ENCODE assay signal across 15 cellular contexts in the genomic region with DNA sequence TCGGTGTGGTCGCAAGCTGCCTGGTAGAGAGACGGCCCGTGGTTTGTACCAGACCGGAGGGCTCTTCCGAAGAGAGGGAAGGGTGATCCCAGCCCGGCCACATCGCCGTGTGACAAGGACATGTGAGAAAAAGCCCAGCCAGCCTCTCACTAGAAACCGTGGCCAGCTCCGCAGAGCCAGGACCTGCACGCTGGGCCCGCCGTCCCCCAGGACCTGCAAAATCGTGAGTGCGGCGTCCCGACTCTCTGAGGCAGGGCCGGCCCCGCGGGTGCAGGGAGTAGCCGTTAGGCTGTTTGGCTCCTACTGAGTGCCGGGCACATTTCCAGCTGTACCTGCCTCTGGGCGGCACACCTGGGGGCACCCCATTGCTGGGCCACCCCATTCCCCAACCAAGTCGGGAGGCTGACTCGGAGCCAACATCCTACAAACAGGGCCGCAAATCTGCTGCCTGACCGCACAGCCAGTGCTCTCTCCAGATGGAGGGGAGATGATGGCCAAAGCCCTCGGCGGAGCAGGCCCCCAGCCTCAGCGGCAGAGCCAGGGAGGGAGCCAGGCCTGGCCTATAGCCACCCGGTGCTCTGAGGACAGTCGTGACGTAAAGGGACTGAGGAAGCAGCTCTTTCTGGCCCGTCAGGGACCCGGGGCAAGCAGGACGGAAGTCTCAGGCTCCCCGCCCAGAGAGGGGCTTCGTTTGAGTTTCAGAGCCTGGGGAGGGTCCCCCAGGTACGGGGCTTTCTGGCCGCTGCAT. TPM values are rescaled to one million over a fixed set of nuclear protein-coding genes. Genes with fewer than 3 reads are reported as not detected.
A peak's percentile ranks its signal among the peaks of the same experiment; 100 is the strongest.
DNase-seq lines count a peak whose midpoint lies in the region; ATAC-seq, FAIRE-seq and TF ChIP-seq lines count a peak whose summit lies in the region.
"Had no signal": no experiment of that assay in that cellular context is flagged by ENCODE, and none has a peak within 500 bp of the region (broad histone marks: within the 10 kb centered on the region; RNA-seq: fewer than 3 reads in every experiment).

No MANE protein-coding gene starts in this region.

- no peak for ATAC-seq in K562
- ATAC-seq in lower lobe of right lung: no peak
- ATAC-seq in activated CD4-positive, CD25-positive, alpha-beta regulatory T cell treated with anti-CD3 and anti-CD28 coated beads, Interleukin-2, amount 50 U/mL, for 24 hours: no peak
- ATAC-seq in stimulated activated naive CD8-positive, alpha-beta T cell treated with anti-CD3 and anti-CD28 coated beads, Interleukin-15, amount 100 ng/mL, for 72 hours: no peak
- ATAC-seq: A549, GM23338 had no signal

- no peak for TF ChIP-seq EP300 in K562 (IDR thresholded peaks at IDR 0.05; ENCODE audit: low read length)

- H3K9me3 ChIP-seq in K562 (replicated peaks; ENCODE audit: control insufficient read depth, insufficient read depth, low read depth, low read length) (no peaks in the 10 kb centered on the region), lower lobe of right lung (no peaks in the 10 kb centered on the region)
- H3K9me3 ChIP-seq: A549, BE2C, HAP-1 had no signal

- H3K9me3 Mint-ChIP-seq in chondrocyte (ENCODE audit: low read depth): no peaks in the 10 kb centered on the region
- no peaks in the 10 kb centered on the region for H3K9me3 Mint-ChIP-seq in stimulated activated naive CD8-positive, alpha-beta T cell treated with anti-CD3 and anti-CD28 coated beads, Interleukin-15, amount 100 ng/mL, for 72 hours
- H3K9me3 Mint-ChIP-seq: CD8-positive, alpha-beta memory T cell; GM23338 had no signal

- H3K36me3 Mint-ChIP-seq in chondrocyte (ENCODE audit: low read depth): no peaks in the 10 kb centered on the region
- H3K36me3 Mint-ChIP-seq: CD8-positive, alpha-beta memory T cell had no signal

- H2AFZ ChIP-seq in K562 (ENCODE audit: low read depth, low read length): no peak overlapping the region
- H2AFZ ChIP-seq: GM23338 had no signal

- no peak overlapping the region for H3K4me3 Mint-ChIP-seq in chondrocyte (ENCODE audit: unreplicated experiment)
- H3K4me3 Mint-ChIP-seq in stimulated activated naive CD8-positive, alpha-beta T cell treated with anti-CD3 and anti-CD28 coated beads, Interleukin-15, amount 100 ng/mL, for 72 hours: no peak overlapping the region
- H3K4me3 Mint-ChIP-seq: CD8-positive, alpha-beta memory T cell; GM23338 had no signal

- peaks cover 24% of the 10 kb centered on the region for H4K20me1 ChIP-seq in K562 (replicated peaks; ENCODE audit: control insufficient read depth, insufficient read depth, low read length)

- no peak for TF ChIP-seq POLR2A in K562 (conservative IDR thresholded peaks at IDR 0.05)

- H3K36me3 ChIP-seq in K562 (ENCODE audit: control insufficient read depth, insufficient read depth, low read length) (peaks cover 99% of the 10 kb centered on the region; the same call in 2 of the 3 replicates), lower lobe of right lung (peaks cover 36% of the 10 kb centered on the region)
- H3K36me3 ChIP-seq: BE2C, HAP-1 had no signal

- in situ Hi-C loops in G401 (cut with HindIII; ENCODE audit: low sequenced_read_pairs) (no loop called here), K562 (cut with MboI) (no loop called here)

- H3K4me1 ChIP-seq in K562 (replicated peaks in 1 of 2; ENCODE audit: control insufficient read depth in 2 of 2, insufficient read depth in 2 of 2, low read length in 2 of 2): peaks cover 1 to 71% of the 10 kb centered on the region in 2 experiments; a peak in 2 of 5 replicates
- no peaks in the 10 kb centered on the region for H3K4me1 ChIP-seq in lower lobe of right lung
- H3K4me1 ChIP-seq: A549, BE2C, HAP-1 had no signal

- peaks cover 4% of the 10 kb centered on the region for H3K9me1 ChIP-seq in K562 (ENCODE audit: control insufficient read depth, insufficient read depth, low read length)

- peaks cover 10% of the 10 kb centered on the region for H3K27me3 Mint-ChIP-seq in chondrocyte (ENCODE audit: low read depth)
- H3K27me3 Mint-ChIP-seq in stimulated activated naive CD8-positive, alpha-beta T cell treated with anti-CD3 and anti-CD28 coated beads, Interleukin-15, amount 100 ng/mL, for 72 hours: no peaks in the 10 kb centered on the region
- H3K27me3 Mint-ChIP-seq: CD8-positive, alpha-beta memory T cell had no signal

- CTCF ChIA-PET in K562 (lab: Yijun Ruan, JAX; ENCODE audit: low intra/inter-chr PET ratio): no interaction called here

- peaks cover 3% of the 10 kb centered on the region for H3K4me1 Mint-ChIP-seq in chondrocyte (ENCODE audit: low read depth)
- H3K4me1 Mint-ChIP-seq in stimulated activated naive CD8-positive, alpha-beta T cell treated with anti-CD3 and anti-CD28 coated beads, Interleukin-15, amount 100 ng/mL, for 72 hours: no peaks in the 10 kb centered on the region

- H3K4me2 ChIP-seq in K562 (ENCODE audit: insufficient read depth, low read length): no peak overlapping the region
- H3K4me2 ChIP-seq: A549, GM23338 had no signal

- BruUV-seq in K562 (replicated peaks; lab: Mats Ljungman, UMichigan): no TSS peak

- TF ChIP-seq CTCF in K562 (IDR thresholded peaks at IDR 0.05 in 2 of 3, conservative IDR thresholded peaks at IDR 0.05 in 1 of 3; ENCODE audit: insufficient read depth in 2 of 3, low read depth in 1 of 3, low read length in 3 of 3) (no peak), lower lobe of right lung (IDR thresholded peaks at IDR 0.05) (no peak), chondrocyte (IDR thresholded peaks at IDR 0.05) (no peak)

- intact Hi-C loops in K562 (cut with micrococcal nuclease): no loop called here
- intact Hi-C loops in lower lobe of right lung (cut with DNase I): no loop called here

- H3K27ac Mint-ChIP-seq in chondrocyte (ENCODE audit: unreplicated experiment): no peak overlapping the region
- H3K27ac Mint-ChIP-seq in stimulated activated naive CD8-positive, alpha-beta T cell treated with anti-CD3 and anti-CD28 coated beads, Interleukin-15, amount 100 ng/mL, for 72 hours: no peak overlapping the region
- H3K27ac Mint-ChIP-seq: CD8-positive, alpha-beta memory T cell; GM23338 had no signal

- TF ChIP-seq RAD21 in K562 (CRISPR knock-in tag; conservative IDR thresholded peaks at IDR 0.05 in 1 of 2, IDR thresholded peaks at IDR 0.05 in 1 of 2): no peak

- POLR2A ChIA-PET in K562 (lab: Yijun Ruan, JAX): interaction anchor here (0.6 to 1.0 kb wide), 3 partner anchors 12 to 168 kb away, joined by 3 read pairs; no protein-coding TSS in a partner anchor

- H3K27me3 ChIP-seq in K562 (ENCODE audit: control insufficient read depth in 2 of 2, insufficient read depth in 2 of 2, low read length in 2 of 2) (no peaks in the 10 kb centered on the region), lower lobe of right lung (ENCODE audit: low read depth) (no peaks in the 10 kb centered on the region)

- no peak for FAIRE-seq in K562 (lab: Jason Lieb, UNC)
- FAIRE-seq: A549, GM12891, HTR-8/SVneo had no signal

- H3K4me3 ChIP-seq in K562 (no peak overlapping the region), lower lobe of right lung (no peak overlapping the region)
- H3K4me3 ChIP-seq: A549, GM23338, HAP-1 had no signal

- peak overlapping the region in 1 of 2 experiments; percentile 9; a peak in 1 of 4 replicates for H3K9ac ChIP-seq in K562 (ENCODE audit: insufficient read depth in 1 of 2, low read depth in 2 of 2, low read length in 2 of 2)

- H3K79me2 ChIP-seq in K562 (ENCODE audit: control insufficient read depth, insufficient read depth, low read length): peaks cover 64% of the 10 kb centered on the region

- DNase-seq in G401 (ENCODE audit: low spot score): peak; percentile 69
- DNase-seq in K562 (ENCODE audit: extremely low read depth in 1 of 4, low spot score in 3 of 4): no peak
- no peak for DNase-seq in lower lobe of right lung
- DNase-seq in chondrocyte (ENCODE audit: low spot score): no peak
- no peak for DNase-seq in stimulated activated naive CD8-positive, alpha-beta T cell treated with anti-CD3 and anti-CD28 coated beads, Interleukin-15, amount 100 ng/mL, for 72 hours
- DNase-seq: BE2C; CD8-positive, alpha-beta memory T cell had no signal

- WGBS in K562 (ENCODE audit: insufficient coverage, low coverage, missing lambda C conversion rate): 94% methylated on average over 37 of the region's 41 CpGs

- no peak overlapping the region for H3K27ac ChIP-seq in K562 (ENCODE audit: extremely low read depth, low read depth, low read length)
- H3K27ac ChIP-seq in lower lobe of right lung: peak overlapping the region; percentile 60
- H3K27ac ChIP-seq: A549 had no signal

RNA-seq across cellular contexts. Expression of a gene that starts 33.6 kb away (rescaled TPM):
- not detected in 2 replicates for total RNA-seq in G401 (2014; rRNA removed; shearing (Covaris generic))
- total RNA-seq in K562 (2011; cell fraction: chromatin; rRNA removed; ENCODE audit: low replicate concordance): 0.46 and 2.2 TPM in 2 replicates
- total RNA-seq in K562 (2011; cell fraction: nucleolus; rRNA removed): 0.26 and 0.50 TPM in 2 replicates
- total RNA-seq in K562 (2011; cell fraction: nucleoplasm; rRNA removed): 0.29 and 0.99 TPM in 2 replicates
- total RNA-seq in K562 (2014; rRNA removed) (0.32 TPM in 1 of 2 replicates, not detected in the other), K562 (2014; rRNA removed; fragmentation: Illumina TruSeq; extraction: Trizol) (not detected in 2 replicates), K562 (2015; rRNA removed; fragmentation: Illumina TruSeq; extraction: Trizol) (0.19 TPM in 1 of 2 replicates, not detected in the other), K562 (2021) (0.29 TPM in 1 of 2 replicates, not detected in the other), lower lobe of right lung (not detected), chondrocyte (not detected in 3 replicates)
- polyA plus RNA-seq in K562 (2011; rRNA removed) (not detected in 2 replicates), K562 (2014; fragmentation: Illumina TruSeq; extraction: Trizol) (not detected in 2 replicates), K562 (2014; fragmentation: Nextera tagmentation; extraction: Ambion mirVana) (not detected), K562 (2014; rRNA removed) (0.11 TPM in 1 of 2 replicates, not detected in the other)
- polyA plus RNA-seq in K562 (2011; cell fraction: cytosol; rRNA removed): not detected in 2 replicates
- polyA plus RNA-seq in K562 (2011; cell fraction: nucleus; rRNA removed): 0.55 and 0.58 TPM in 2 replicates
- 0.29 and 0.71 TPM in 2 replicates for polyA plus RNA-seq in K562 (2012)
- not detected in 2 replicates for polyA minus RNA-seq in K562 (2011; rRNA and poly(A)+ RNA removed)
- not detected in 2 replicates for polyA minus RNA-seq in K562 (2011; cell fraction: cytosol; rRNA and poly(A)+ RNA removed)
- not detected in 2 replicates for polyA minus RNA-seq in K562 (2011; cell fraction: nucleus; rRNA and poly(A)+ RNA removed)
- total RNA-seq: CD8-positive, alpha-beta memory T cell; Daoy; GM23338 had no signal
- polyA plus RNA-seq: A549; AG04450; CD8-positive, alpha-beta memory T cell; GM23338 had no signal

RNA-seq across cellular contexts. Expression of a gene that starts 43.1 kb away (rescaled TPM):
- total RNA-seq in G401 (2014; rRNA removed; shearing (Covaris generic)): 86.0 and 86.1 TPM in 2 replicates
- 43.1 and 83.7 TPM in 2 replicates for total RNA-seq in K562 (2011; cell fraction: chromatin; rRNA removed; ENCODE audit: low replicate concordance)
- 64.3 and 69.7 TPM in 2 replicates for total RNA-seq in K562 (2011; cell fraction: nucleolus; rRNA removed)
- 53.0 and 53.7 TPM in 2 replicates for total RNA-seq in K562 (2011; cell fraction: nucleoplasm; rRNA removed)
- total RNA-seq in K562 (2014; rRNA removed) (60.4 and 77.5 TPM in 2 replicates), K562 (2014; rRNA removed; fragmentation: Illumina TruSeq; extraction: Trizol) (92.6 and 126 TPM in 2 replicates), K562 (2015; rRNA removed; fragmentation: Illumina TruSeq; extraction: Trizol) (61.1 and 69.1 TPM in 2 replicates), K562 (2021) (89.1 and 92.6 TPM in 2 replicates), lower lobe of right lung (51.4 TPM), chondrocyte (42.7 to 55.8 TPM (median 52.5 TPM) in 3 replicates)
- polyA plus RNA-seq in K562 (2011; rRNA removed) (124 and 163 TPM in 2 replicates), K562 (2014; fragmentation: Illumina TruSeq; extraction: Trizol) (97.5 and 104 TPM in 2 replicates), K562 (2014; fragmentation: Nextera tagmentation; extraction: Ambion mirVana) (100 to 1,000 TPM; 345 to 398 TPM), K562 (2014; rRNA removed) (92.4 and 99.1 TPM in 2 replicates)
- 94.2 and 150 TPM in 2 replicates for polyA plus RNA-seq in K562 (2011; cell fraction: cytosol; rRNA removed)
- polyA plus RNA-seq in K562 (2011; cell fraction: nucleus; rRNA removed): 96.2 and 120 TPM in 2 replicates
- polyA plus RNA-seq in K562 (2012): 69.9 and 168 TPM in 2 replicates
- polyA minus RNA-seq in K562 (2011; rRNA and poly(A)+ RNA removed): 28.3 and 55.3 TPM in 2 replicates
- 24.9 and 30.9 TPM in 2 replicates for polyA minus RNA-seq in K562 (2011; cell fraction: cytosol; rRNA and poly(A)+ RNA removed)
- 30.4 and 33.3 TPM in 2 replicates for polyA minus RNA-seq in K562 (2011; cell fraction: nucleus; rRNA and poly(A)+ RNA removed)

RNA-seq across cellular contexts. Expression of a gene that starts 43.3 kb away (rescaled TPM):
- total RNA-seq in G401 (2014; rRNA removed; shearing (Covaris generic)): 12.3 and 13.3 TPM in 2 replicates
- 69.8 and 180 TPM in 2 replicates for total RNA-seq in K562 (2011; cell fraction: chromatin; rRNA removed; ENCODE audit: low replicate concordance)
- total RNA-seq in K562 (2011; cell fraction: nucleolus; rRNA removed): 70.5 and 71.6 TPM in 2 replicates
- 50.8 and 56.2 TPM in 2 replicates for total RNA-seq in K562 (2011; cell fraction: nucleoplasm; rRNA removed)
- total RNA-seq in K562 (2014; rRNA removed) (3.4 and 5.4 TPM in 2 replicates), K562 (2014; rRNA removed; fragmentation: Illumina TruSeq; extraction: Trizol) (2.4 and 4.1 TPM in 2 replicates), K562 (2015; rRNA removed; fragmentation: Illumina TruSeq; extraction: Trizol) (5.6 and 5.9 TPM in 2 replicates), K562 (2021) (12.3 and 13.2 TPM in 2 replicates), lower lobe of right lung (48.5 TPM), chondrocyte (34.1 to 36.6 TPM (median 34.6 TPM) in 3 replicates)
- polyA plus RNA-seq in K562 (2011; rRNA removed) (3.9 and 4.3 TPM in 2 replicates), K562 (2014; fragmentation: Illumina TruSeq; extraction: Trizol) (6.0 and 7.0 TPM in 2 replicates), K562 (2014; fragmentation: Nextera tagmentation; extraction: Ambion mirVana) (under 1 TPM; 0.38 to 0.63 TPM), K562 (2014; rRNA removed) (6.7 and 8.6 TPM in 2 replicates)
- 3.9 and 9.1 TPM in 2 replicates for polyA plus RNA-seq in K562 (2011; cell fraction: cytosol; rRNA removed)
- polyA plus RNA-seq in K562 (2011; cell fraction: nucleus; rRNA removed): 20.2 and 34.5 TPM in 2 replicates
- 11.1 and 16.0 TPM in 2 replicates for polyA plus RNA-seq in K562 (2012)
- polyA minus RNA-seq in K562 (2011; rRNA and poly(A)+ RNA removed): 1.9 and 3.7 TPM in 2 replicates
- 3.2 and 3.3 TPM in 2 replicates for polyA minus RNA-seq in K562 (2011; cell fraction: cytosol; rRNA and poly(A)+ RNA removed)
- polyA minus RNA-seq in K562 (2011; cell fraction: nucleus; rRNA and poly(A)+ RNA removed): 7.0 and 7.8 TPM in 2 replicates
